Comparison of ENCODE assay signal across 27 cellular contexts in genomic region chr18:22650247-22650646, GRCh38.
"Had no signal": no experiment of that assay in that cellular context is flagged by ENCODE, and none has a peak within 500 bp of the region (broad histone marks: within the 10 kb centered on the region; RNA-seq: fewer than 3 reads in every experiment).

No MANE protein-coding gene starts in this region.

- ATAC-seq: activated CD8-positive, alpha-beta T cell treated with anti-CD3 and anti-CD28 coated beads for 36 hours; activated naive CD8-positive, alpha-beta T cell treated with anti-CD3 and anti-CD28 coated beads, Interleukin-2, amount 50 U/mL, for 24 hours; effector memory CD8-positive, alpha-beta T cell; left cardiac atrium; left ventricle myocardium superior; sciatic nerve; upper lobe of right lung had no signal

- H3K4me3 ChIP-seq: cardiac muscle cell, coronary artery, suprapubic skin, tibial artery, upper lobe of right lung had no signal

- H3K4me1 ChIP-seq: suprapubic skin, tibial artery, upper lobe of right lung had no signal

- H3K36me3 ChIP-seq: cardiac muscle cell, neutrophil, suprapubic skin, tibial artery, upper lobe of right lung had no signal

- H3K9me3 ChIP-seq: neutrophil, suprapubic skin, upper lobe of right lung had no signal

- DNase-seq: activated CD4-positive, alpha-beta T cell treated with anti-CD3 and anti-CD28 coated beads, Interleukin-2, amount 10 ng/mL, durations not matched to agents 24 days and 14 days; activated CD4-positive, CD25-positive, alpha-beta regulatory T cell treated with anti-CD3 and anti-CD28 coated beads, Interleukin-2, amount 50 U/mL, for 72 hours; activated CD8-positive, alpha-beta T cell treated with anti-CD3 and anti-CD28 coated beads for 36 hours; activated naive CD8-positive, alpha-beta T cell treated with anti-CD3 and anti-CD28 coated beads, Interleukin-2, amount 50 U/mL, for 24 hours; activated T-cell treated with anti-CD3 and anti-CD28 coated beads, Interleukin-2, amount 50 U/mL, for 48 hours; anterior cingulate cortex; cerebellar nuclear complex; effector memory CD8-positive, alpha-beta T cell; erythroblast; glutamatergic neuron; islet precursor cell; left cardiac atrium; left ventricle myocardium superior; naive B cell; nephron progenitor cell; small intestine; stimulated activated CD4-positive, alpha-beta T cell treated with anti-CD3 and anti-CD28 coated beads, Interleukin-15, amount 100 ng/mL, for 24 hours; stimulated activated CD4-positive, alpha-beta T cell treated with anti-CD3 and anti-CD28 coated beads, Interleukin-2, amount 100 ng/mL, for 24 hours; stimulated activated naive CD4-positive, alpha-beta T cell; T-helper 2 cell; tibial artery; upper lobe of right lung had no signal

- H3K27ac ChIP-seq: cardiac muscle cell, coronary artery, neutrophil, suprapubic skin, tibial artery, upper lobe of right lung had no signal

- H3K27me3 ChIP-seq: cardiac muscle cell, neutrophil, suprapubic skin, tibial artery, upper lobe of right lung had no signal
